Comparison of ENCODE assay signal across 23 cellular contexts in the genomic region with DNA sequence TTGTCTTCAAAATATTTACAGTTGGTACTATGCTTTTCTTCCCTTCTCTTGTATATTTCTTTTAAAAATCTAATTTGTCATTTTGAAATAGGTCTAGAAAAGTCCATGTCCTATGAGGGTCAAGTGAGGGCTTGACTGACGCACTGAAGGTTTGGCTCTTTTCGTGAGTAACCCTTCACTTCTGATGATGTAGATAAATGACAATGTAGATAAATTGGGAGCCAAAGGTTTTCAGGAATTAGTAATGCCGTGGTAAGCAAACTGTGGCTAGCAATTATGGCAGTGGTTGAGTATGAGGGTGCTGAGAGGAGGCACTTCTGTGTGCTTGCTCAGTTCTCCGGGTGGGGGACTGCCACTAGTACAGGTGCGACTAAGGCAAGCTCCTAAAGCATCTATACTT.
"Had no signal": no experiment of that assay in that cellular context is flagged by ENCODE, and none has a peak within 500 bp of the region (broad histone marks: within the 10 kb centered on the region; RNA-seq: fewer than 3 reads in every experiment).

No MANE protein-coding gene starts in this region.

- H3K4me2 ChIP-seq: PC-9 had no signal

- DNase-seq: activated CD4-positive, alpha-beta T cell treated with anti-CD3 and anti-CD28 coated beads for 48 hours; activated CD4-positive, alpha-beta T cell treated with anti-CD3 and anti-CD28 coated beads, Interleukin-2, amount 50 U/mL, for 4 hours; activated CD4-positive, CD25-positive, alpha-beta regulatory T cell treated with anti-CD3 and anti-CD28 coated beads, Interleukin-2, amount 50 U/mL, for 72 hours; activated CD8-positive, alpha-beta T cell treated with anti-CD3 and anti-CD28 coated beads, Interleukin-2, amount 10 ng/mL, durations not matched to agents 7 days and 5 days; activated effector memory CD4-positive, alpha-beta T cell treated with Interleukin-2 at 50 U/mL for 16 hours; activated naive CD4-positive, alpha-beta T cell; activated naive CD8-positive, alpha-beta T cell treated with anti-CD3 and anti-CD28 coated beads, Interleukin-2, amount 50 U/mL, for 24 hours; activated T-cell treated with anti-CD3 and anti-CD28 coated beads, Interleukin-2, amount 50 U/mL, for 24 hours; amniotic stem cell; brain microvascular endothelial cell; MM.1S; NCI-H1105; NCI-H1436; NCI-H1694 treated with DMSO at 0.1 percent for 48 hours; NCI-H2081; NCI-H510A treated with DMSO at 0.1 percent for 48 hours; PC-9; SIG-M5; T-helper 1 cell had no signal

- ATAC-seq: activated CD8-positive, alpha-beta T cell treated with anti-CD3 and anti-CD28 coated beads, Interleukin-2, amount 10 ng/mL, durations not matched to agents 7 days and 5 days; activated naive CD4-positive, alpha-beta T cell treated with anti-CD3 and anti-CD28 coated beads, Interleukin-2, amount 50 U/mL, for 72 hours; activated naive CD8-positive, alpha-beta T cell treated with anti-CD3 and anti-CD28 coated beads, Interleukin-2, amount 50 U/mL, for 24 hours; WTC11 had no signal

- H3K36me3 ChIP-seq: ascending aorta, brain microvascular endothelial cell, cardiac muscle cell had no signal

- H3K27ac ChIP-seq: ascending aorta, brain microvascular endothelial cell, cardiac muscle cell, PC-9 had no signal

- H3K4me3 ChIP-seq: ascending aorta, cardiac muscle cell, PC-9 had no signal

- H3K27me3 ChIP-seq: ascending aorta, brain microvascular endothelial cell, cardiac muscle cell had no signal

- H3K9me3 ChIP-seq: ascending aorta had no signal

- H2AFZ ChIP-seq: PC-9 had no signal
